24 cellular contexts compared by ENCODE assay signal in genomic region chr2:192993059-192993458, GRCh38.
"Had no signal": no experiment of that assay in that cellular context is flagged by ENCODE, and none has a peak within 500 bp of the region (broad histone marks: within the 10 kb centered on the region; RNA-seq: fewer than 3 reads in every experiment).

No MANE protein-coding gene starts in this region.

- H3K27ac ChIP-seq: colonic mucosa, coronary artery, dorsolateral prefrontal cortex, epithelial cell of prostate, esophagus muscularis mucosa, esophagus squamous epithelium, foreskin keratinocyte, gastrocnemius medialis, gastroesophageal sphincter, heart left ventricle, heart right ventricle had no signal

- H3K4me1 ChIP-seq: colonic mucosa, esophagus muscularis mucosa, esophagus squamous epithelium, foreskin keratinocyte, gastrocnemius medialis, gastroesophageal sphincter, heart left ventricle, heart right ventricle had no signal

- ATAC-seq: effector memory CD8-positive, alpha-beta T cell; esophagus mucosa; foreskin keratinocyte; gastrocnemius medialis; gastroesophageal sphincter; heart left ventricle; heart right ventricle had no signal

- H3K4me3 ChIP-seq: colonic mucosa, coronary artery, dorsolateral prefrontal cortex, esophagus muscularis mucosa, esophagus squamous epithelium, gastrocnemius medialis, gastroesophageal sphincter, heart left ventricle, heart right ventricle had no signal

- H3K36me3 ChIP-seq: colonic mucosa, esophagus muscularis mucosa, esophagus squamous epithelium, gastrocnemius medialis, gastroesophageal sphincter, heart left ventricle, heart right ventricle had no signal

- H3K27me3 ChIP-seq: colonic mucosa, esophagus muscularis mucosa, esophagus squamous epithelium, foreskin keratinocyte, gastrocnemius medialis, gastroesophageal sphincter, heart left ventricle, heart right ventricle had no signal

- H3K9me3 ChIP-seq: colonic mucosa, esophagus muscularis mucosa, esophagus squamous epithelium, gastrocnemius medialis, gastroesophageal sphincter had no signal

- DNase-seq: colonic mucosa; cortex of kidney; dermis blood vessel endothelial cell; dorsolateral prefrontal cortex; effector CD4-positive, alpha-beta T cell; effector CD8-positive, alpha-beta T cell; effector memory CD4-positive, alpha-beta T cell; effector memory CD8-positive, alpha-beta T cell; endodermal cell; erythroblast; esophagus squamous epithelium; foreskin fibroblast; foreskin keratinocyte; foreskin melanocyte; gastrocnemius medialis; glutamatergic neuron; head of caudate nucleus; heart left ventricle; heart right ventricle had no signal
